ENCODE assay signal across 8 cellular contexts in the genomic region with DNA sequence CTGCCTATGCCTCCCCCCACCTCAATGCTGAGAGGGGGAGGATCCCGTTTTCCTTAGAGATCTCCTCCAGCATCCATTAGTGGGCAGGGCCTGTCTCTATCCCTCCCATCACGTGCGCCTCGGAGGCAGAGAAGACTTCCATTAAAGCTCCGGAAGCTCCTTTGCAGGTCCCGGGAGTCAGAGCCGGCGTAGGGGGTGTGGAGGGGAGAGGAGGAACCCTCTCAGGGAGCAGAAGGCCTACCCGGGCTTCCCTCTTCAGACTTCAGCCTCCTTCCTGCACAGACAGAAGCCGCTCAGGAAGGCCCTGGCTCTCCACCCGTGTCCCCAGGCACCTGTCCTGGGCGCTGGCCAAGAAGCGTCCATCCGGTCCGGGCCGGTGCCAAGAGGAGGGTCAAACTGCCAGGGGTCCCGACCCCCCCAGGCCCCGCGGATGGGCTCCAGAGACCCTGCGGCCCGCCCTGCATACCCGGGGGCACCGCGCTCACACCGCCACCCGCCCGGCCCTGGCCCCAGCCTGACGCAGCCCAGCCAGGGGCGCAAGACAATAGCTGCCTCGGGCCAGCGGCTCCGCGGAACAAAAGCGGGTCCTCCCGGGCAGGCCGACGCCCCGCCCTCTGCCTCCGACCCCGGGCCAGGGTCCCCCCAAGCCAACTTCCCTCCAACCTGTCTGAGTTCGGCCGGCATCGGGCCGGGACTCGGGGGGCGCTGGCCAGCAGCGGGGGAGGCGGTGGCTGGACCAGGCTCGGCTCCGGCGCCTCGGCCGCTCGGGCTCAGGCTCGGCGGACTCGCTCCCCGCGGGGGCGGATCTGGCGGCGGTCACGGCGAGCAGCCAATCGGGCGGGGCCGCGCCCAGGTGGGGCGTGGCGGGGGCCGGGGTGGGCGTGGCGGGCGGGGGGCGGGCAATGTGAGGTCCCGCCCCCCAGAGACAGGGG. TPM values are rescaled to one million over a fixed set of nuclear protein-coding genes. Genes with fewer than 3 reads are reported as not detected.
A peak's percentile ranks its signal among the peaks of the same experiment; 100 is the strongest.
DNase-seq lines count a peak whose midpoint lies in the region; ATAC-seq and TF ChIP-seq lines count a peak whose summit lies in the region.

No MANE protein-coding gene starts in this region.

- H3K4me1 Mint-ChIP-seq in CD8-positive, alpha-beta T cell (ENCODE audit: low read depth), result peaks cover 3% of the 10 kb centered on the region
- peaks cover 0 to 6% of the 10 kb centered on the region in 2 donors for H3K4me1 Mint-ChIP-seq in effector memory CD8-positive, alpha-beta T cell (ENCODE audit: low read depth in 2 of 2)
- peaks cover 2% of the 10 kb centered on the region for H3K4me1 Mint-ChIP-seq in memory B cell

- peak; percentile 21 to 74 (median 55) for DNase-seq in CD8-positive, alpha-beta T cell
- DNase-seq in NCI-H748 (lab: John Stamatoyannopoulos, UW; ENCODE audit: unreplicated experiment) (peak; percentile 71), memory B cell (ENCODE audit: low spot score in 2 of 2) (peak; percentile 58 to 69)
- peak; percentile 42 to 54 (median 53) for DNase-seq in activated CD8-positive, alpha-beta memory T cell treated with anti-CD3 and anti-CD28 coated beads for 48 hours (ENCODE audit: low read depth in 2 of 3, low spot score in 2 of 3)
- peak; percentile 47 to 55 (median 54) for DNase-seq in effector memory CD8-positive, alpha-beta T cell
- DNase-seq in stimulated activated CD8-positive, alpha-beta memory T cell treated with anti-CD3 and anti-CD28 coated beads, Interleukin-12 subunit alpha, Interleukin-12 subunit beta, amount 100 ng/mL, for 1 hour (ENCODE audit: low read depth), result peak; percentile 30

- POLR2A ChIA-PET in CD8-positive, alpha-beta T cell (lab: Charles Lee), result no interaction called here
- POLR2A ChIA-PET in HEK293 (lab: Yijun Ruan, JAX), result interaction anchor here (0.6 to 1.4 kb wide), 9 partner anchors 9 to 131 kb away, joined by 3 to 5 read pairs (median 4); a partner anchor contains a TSS

- H3K27ac ChIP-seq in CD8-positive, alpha-beta T cell (ENCODE audit: low read depth, low read length), result no peak overlapping the region
- peak overlapping the region; percentile 52 for H3K27ac ChIP-seq in HEK293 (ENCODE audit: extremely low read depth, low read depth, low read length)

- no peaks in the 10 kb centered on the region for H3K36me3 ChIP-seq in CD8-positive, alpha-beta T cell (ENCODE audit: insufficient read depth, low read length)
- peaks cover 0 to 3% of the 10 kb centered on the region in 2 experiments; a peak in 1 of 3 replicates for H3K36me3 ChIP-seq in HEK293 (ENCODE audit: control insufficient read depth in 2 of 2, insufficient read depth in 1 of 2, low read length in 2 of 2)

- H3K4me1 ChIP-seq in CD8-positive, alpha-beta T cell (ENCODE audit: insufficient read depth, low read length), result peaks cover 8% of the 10 kb centered on the region
- peaks cover 14% of the 10 kb centered on the region for H3K4me1 ChIP-seq in HEK293 (ENCODE audit: control insufficient read depth, insufficient read depth, low read length)

- H3K27ac Mint-ChIP-seq in CD8-positive, alpha-beta T cell, result no peak overlapping the region
- no peak overlapping the region for H3K27ac Mint-ChIP-seq in effector memory CD8-positive, alpha-beta T cell
- no peak overlapping the region for H3K27ac Mint-ChIP-seq in memory B cell

- no peaks in the 10 kb centered on the region for H3K27me3 ChIP-seq in CD8-positive, alpha-beta T cell (ENCODE audit: insufficient read depth, low read length)

- peak overlapping the region; percentile 66 for H3K4me3 ChIP-seq in CD8-positive, alpha-beta T cell (ENCODE audit: low read depth, low read length)
- H3K4me3 ChIP-seq in HEK293 (ENCODE audit: low read depth, low read length), result peak overlapping the region; percentile 66

- intact Hi-C loops in CD8-positive, alpha-beta T cell (cut with DNase I, micrococcal nuclease), result loop anchor here (2.0 to 5.0 kb wide), 3 partner anchors 34 to 311 kb away; a partner anchor contains a TSS

- no peak for TF ChIP-seq CTCF in CD8-positive, alpha-beta T cell (IDR thresholded peaks at IDR 0.05)
- 0 out of 2 replicates have a peak, but pooled peaks have one; percentile 13 for TF ChIP-seq CTCF in HEK293 (tag by site-specific recombination; IDR thresholded peaks at IDR 0.05)

- no peaks in the 10 kb centered on the region for H3K27me3 Mint-ChIP-seq in CD8-positive, alpha-beta T cell (ENCODE audit: low read depth)
- H3K27me3 Mint-ChIP-seq in effector memory CD8-positive, alpha-beta T cell, result peaks cover 7 to 8% of the 10 kb centered on the region in 2 donors
- peaks cover 2% of the 10 kb centered on the region for H3K27me3 Mint-ChIP-seq in memory B cell

- peak; percentile 93 for ATAC-seq in CD8-positive, alpha-beta T cell
- ATAC-seq in effector memory CD8-positive, alpha-beta T cell (replicated peaks), result peak; percentile 93
- ATAC-seq in memory B cell (ENCODE audit: low read depth) (peak; percentile 95), GM19328 (IDR thresholded peaks at IDR 0.05; ENCODE audit: unreplicated experiment) (no peak)

- no peaks in the 10 kb centered on the region for H3K9me3 ChIP-seq in CD8-positive, alpha-beta T cell (ENCODE audit: low read length)
- no peaks in the 10 kb centered on the region for H3K9me3 ChIP-seq in HEK293 (ENCODE audit: control insufficient read depth, insufficient read depth, low read depth, low read length)

- no peaks in the 10 kb centered on the region for H3K36me3 Mint-ChIP-seq in CD8-positive, alpha-beta T cell
- no peaks in the 10 kb centered on the region for H3K36me3 Mint-ChIP-seq in effector memory CD8-positive, alpha-beta T cell (ENCODE audit: insufficient read depth)
- no peaks in the 10 kb centered on the region for H3K36me3 Mint-ChIP-seq in memory B cell

- CTCF ChIA-PET in CD8-positive, alpha-beta T cell (lab: Charles Lee), result no interaction called here
- CTCF ChIA-PET in HEK293 (lab: Yijun Ruan, JAX), result interaction anchor here (0.9 to 1.3 kb wide), 2 partner anchors 12 to 26 kb away, joined by 3 to 4 read pairs; no protein-coding TSS in a partner anchor

- H3K4me3 Mint-ChIP-seq in CD8-positive, alpha-beta T cell, result peak overlapping the region; percentile 66
- peak overlapping the region in 1 of 2 donors; percentile 57 for H3K4me3 Mint-ChIP-seq in effector memory CD8-positive, alpha-beta T cell
- peak overlapping the region; percentile 68 for H3K4me3 Mint-ChIP-seq in memory B cell

- H3K9me3 Mint-ChIP-seq in CD8-positive, alpha-beta T cell, result no peaks in the 10 kb centered on the region
- no peaks in the 10 kb centered on the region for H3K9me3 Mint-ChIP-seq in effector memory CD8-positive, alpha-beta T cell
- H3K9me3 Mint-ChIP-seq in memory B cell, result no peaks in the 10 kb centered on the region

TF ChIP-seq in HEK293, 187 proteins besides CTCF, POLR2A, EP300 and RAD21 (continues in another document):
- TF ChIP-seq, protein P1, sequence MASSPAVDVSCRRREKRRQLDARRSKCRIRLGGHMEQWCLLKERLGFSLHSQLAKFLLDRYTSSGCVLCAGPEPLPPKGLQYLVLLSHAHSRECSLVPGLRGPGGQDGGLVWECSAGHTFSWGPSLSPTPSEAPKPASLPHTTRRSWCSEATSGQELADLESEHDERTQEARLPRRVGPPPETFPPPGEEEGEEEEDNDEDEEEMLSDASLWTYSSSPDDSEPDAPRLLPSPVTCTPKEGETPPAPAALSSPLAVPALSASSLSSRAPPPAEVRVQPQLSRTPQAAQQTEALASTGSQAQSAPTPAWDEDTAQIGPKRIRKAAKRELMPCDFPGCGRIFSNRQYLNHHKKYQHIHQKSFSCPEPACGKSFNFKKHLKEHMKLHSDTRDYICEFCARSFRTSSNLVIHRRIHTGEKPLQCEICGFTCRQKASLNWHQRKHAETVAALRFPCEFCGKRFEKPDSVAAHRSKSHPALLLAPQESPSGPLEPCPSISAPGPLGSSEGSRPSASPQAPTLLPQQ (tag by site-specific recombination; IDR thresholded peaks at IDR 0.05), result 0 out of 2 replicates have a peak, but pooled peaks have one; percentile 11
- TF ChIP-seq ZFP69B (tag by site-specific recombination; IDR thresholded peaks at IDR 0.05) (no peak), ZBTB7A (tag by site-specific recombination; IDR thresholded peaks at IDR 0.05; ENCODE audit: low read depth) (peak; percentile 70; the same call in 1 of the 2 replicates), ZEB2 (tag by site-specific recombination; IDR thresholded peaks at IDR 0.05) (peak; percentile 83), ZBTB17 (tag by site-specific recombination; IDR thresholded peaks at IDR 0.05) (peak; percentile 63), ZBTB20 (tag by site-specific recombination; IDR thresholded peaks at IDR 0.05) (peak; percentile 83), BCL11A (tag by site-specific recombination; IDR thresholded peaks at IDR 0.05; ENCODE audit: low read depth) (0 out of 2 replicates have a peak, but pooled peaks have one; percentile 55), SP7 (tag by site-specific recombination; IDR thresholded peaks at IDR 0.05) (peak; percentile 52; the same call in 1 of the 2 replicates), ZNF561 (tag by site-specific recombination; IDR thresholded peaks at IDR 0.05; ENCODE audit: borderline replicate concordance) (no peak), WT1 (tag by site-specific recombination; IDR thresholded peaks at IDR 0.05) (0 out of 2 replicates have a peak, but pooled peaks have one; percentile 25)
- TF ChIP-seq, protein P2, sequence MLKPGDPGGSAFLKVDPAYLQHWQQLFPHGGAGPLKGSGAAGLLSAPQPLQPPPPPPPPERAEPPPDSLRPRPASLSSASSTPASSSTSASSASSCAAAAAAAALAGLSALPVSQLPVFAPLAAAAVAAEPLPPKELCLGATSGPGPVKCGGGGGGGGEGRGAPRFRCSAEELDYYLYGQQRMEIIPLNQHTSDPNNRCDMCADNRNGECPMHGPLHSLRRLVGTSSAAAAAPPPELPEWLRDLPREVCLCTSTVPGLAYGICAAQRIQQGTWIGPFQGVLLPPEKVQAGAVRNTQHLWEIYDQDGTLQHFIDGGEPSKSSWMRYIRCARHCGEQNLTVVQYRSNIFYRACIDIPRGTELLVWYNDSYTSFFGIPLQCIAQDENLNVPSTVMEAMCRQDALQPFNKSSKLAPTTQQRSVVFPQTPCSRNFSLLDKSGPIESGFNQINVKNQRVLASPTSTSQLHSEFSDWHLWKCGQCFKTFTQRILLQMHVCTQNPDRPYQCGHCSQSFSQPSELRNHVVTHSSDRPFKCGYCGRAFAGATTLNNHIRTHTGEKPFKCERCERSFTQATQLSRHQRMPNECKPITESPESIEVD (tag by site-specific recombination; IDR thresholded peaks at IDR 0.05), result no peak

RNA-seq across cellular contexts. Expression of a gene that starts 29.9 kb away (rescaled TPM):
- total RNA-seq in CD8-positive, alpha-beta T cell, result 1 to 10 TPM; 1.1 to 2.3 TPM

RNA-seq across cellular contexts. Expression of a gene that starts 34.2 kb away (rescaled TPM):
- total RNA-seq in CD8-positive, alpha-beta T cell, result 10 to 100 TPM in 1 of 2 experiments, 1 to 10 TPM in 1; 9.2 to 11.4 TPM

RNA-seq across cellular contexts. Expression of a gene that starts 45.1 kb away (rescaled TPM):
- total RNA-seq in CD8-positive, alpha-beta T cell, result 10 to 100 TPM; 11.0 to 14.1 TPM

RNA-seq across cellular contexts. Expression of a gene that starts 45.1 kb away (rescaled TPM):
- 10 to 100 TPM; 10.5 to 11.0 TPM for total RNA-seq in CD8-positive, alpha-beta T cell
